8 cellular contexts compared by ENCODE assay signal in the genomic region with DNA sequence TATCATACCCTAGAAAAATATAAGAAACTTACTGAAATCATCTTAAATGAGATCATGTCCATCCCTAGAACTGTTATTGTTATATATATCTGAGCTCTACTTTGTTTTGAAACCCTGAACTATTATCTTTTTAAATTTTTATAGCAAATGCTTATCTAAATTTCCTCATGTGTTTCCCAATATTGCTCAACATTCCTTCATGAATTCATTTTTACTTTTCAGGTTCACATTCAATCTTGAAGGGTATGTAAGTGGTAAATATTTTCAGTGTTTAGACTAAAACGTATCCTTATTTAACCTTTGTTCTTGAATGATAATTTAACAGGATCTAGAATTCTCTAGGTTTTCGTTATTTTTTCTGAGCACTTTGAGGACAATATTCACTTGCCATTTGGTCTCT.
"Had no signal": no experiment of that assay in that cellular context is flagged by ENCODE, and none has a peak within 500 bp of the region (broad histone marks: within the 10 kb centered on the region; RNA-seq: fewer than 3 reads in every experiment).

No MANE protein-coding gene starts in this region.

- H3K36me3 Mint-ChIP-seq: activated naive CD4-positive, alpha-beta T cell treated with anti-CD3 and anti-CD28 coated beads, Interleukin-2, amount 50 U/mL, for 24 hours had no signal

- H3K36me3 ChIP-seq: tibial nerve, vagina had no signal

- H3K4me3 Mint-ChIP-seq: activated naive CD4-positive, alpha-beta T cell treated with anti-CD3 and anti-CD28 coated beads, Interleukin-2, amount 50 U/mL, for 24 hours had no signal

- H3K9me3 ChIP-seq: tibial nerve, vagina had no signal

- H3K27me3 Mint-ChIP-seq: activated naive CD4-positive, alpha-beta T cell treated with anti-CD3 and anti-CD28 coated beads, Interleukin-2, amount 50 U/mL, for 24 hours had no signal

- H3K4me3 ChIP-seq: tibial nerve, vagina had no signal

- H3K9me3 Mint-ChIP-seq: activated naive CD4-positive, alpha-beta T cell treated with anti-CD3 and anti-CD28 coated beads, Interleukin-2, amount 50 U/mL, for 24 hours had no signal

- H3K4me1 ChIP-seq: vagina had no signal

- H3K27ac ChIP-seq: vagina had no signal

- DNase-seq: activated CD4-positive, alpha-beta T cell treated with anti-CD3 and anti-CD28 coated beads, Interleukin-2, amount 50 U/mL, for 4 hours; activated CD4-positive, CD25-positive, alpha-beta regulatory T cell; cortex of kidney; effector CD8-positive, alpha-beta T cell; retina had no signal

- H3K27me3 ChIP-seq: tibial nerve, vagina had no signal
